26 cellular contexts compared by ENCODE assay signal in the genomic region with DNA sequence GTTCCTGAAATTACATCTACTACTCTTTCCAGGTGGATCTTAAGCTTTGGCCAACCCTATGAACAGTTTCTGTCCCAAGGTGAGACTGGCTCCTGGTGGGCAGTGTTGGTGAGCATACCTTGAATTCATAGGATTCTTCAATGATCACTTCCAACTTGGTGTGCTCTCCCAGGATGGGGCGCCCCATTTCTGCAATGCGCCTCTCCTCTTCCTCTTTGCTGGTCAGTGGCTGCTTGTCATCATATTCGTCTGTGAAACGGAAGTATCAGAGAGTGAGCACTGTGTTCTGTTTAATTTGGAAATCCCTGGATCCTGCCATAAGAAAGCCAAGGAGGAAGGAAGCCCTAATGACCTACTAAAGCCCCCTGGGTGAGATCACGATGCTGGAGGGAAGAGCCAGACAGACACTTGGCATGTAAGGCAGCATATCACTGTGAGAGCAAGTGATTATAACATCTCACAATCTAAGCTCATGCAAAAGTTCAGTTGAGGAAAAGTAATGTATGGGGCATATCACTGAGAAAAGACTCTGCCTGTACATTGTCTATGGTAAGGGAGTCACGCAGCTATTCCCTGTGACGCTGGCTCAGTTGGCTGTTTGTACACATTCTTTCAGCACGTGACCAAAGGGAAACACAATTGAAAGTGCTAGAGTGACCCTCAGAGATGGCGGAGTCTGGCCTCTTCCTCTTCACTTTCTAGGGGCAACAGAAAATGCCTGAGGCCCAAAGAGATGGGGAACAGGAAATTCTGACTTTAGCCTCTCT.
DNase-seq lines count a peak whose midpoint lies in the region; ATAC-seq, FAIRE-seq and TF ChIP-seq lines count a peak whose summit lies in the region.
"Had no signal": no experiment of that assay in that cellular context is flagged by ENCODE, and none has a peak within 500 bp of the region (broad histone marks: within the 10 kb centered on the region; RNA-seq: fewer than 3 reads in every experiment).

No MANE protein-coding gene starts in this region.

- peaks cover 35% of the 10 kb centered on the region for H3K36me3 Mint-ChIP-seq in nephron (ENCODE audit: low read depth)
- H3K36me3 Mint-ChIP-seq: naive B cell, T-cell had no signal

- H3K4me3 ChIP-seq in liver (ENCODE audit: low read depth in 1 of 3, low read length in 3 of 3) = no peak overlapping the region
- H3K4me3 ChIP-seq in HepG2 (replicated peaks in 1 of 3; ENCODE audit: insufficient read depth in 1 of 3, low read depth in 2 of 3, low read length in 3 of 3) = no peak overlapping the region
- no peak overlapping the region for H3K4me3 ChIP-seq in cardiac muscle cell
- no peak overlapping the region for H3K4me3 ChIP-seq in aorta (ENCODE audit: low read length in 2 of 2)
- H3K4me3 ChIP-seq in mesendoderm (ENCODE audit: low read length) = no peak overlapping the region
- H3K4me3 ChIP-seq in smooth muscle cell = no peak overlapping the region
- H3K4me3 ChIP-seq: BLaER1, pancreas, vagina had no signal

- POLR2A ChIA-PET in HepG2 (lab: Yijun Ruan, JAX) = no interaction called here

- no peak overlapping the region for H2BK15ac ChIP-seq in mesendoderm (replicated peaks; ENCODE audit: low read depth)

- H3K18ac ChIP-seq in mesendoderm (ENCODE audit: low read length) = no peak overlapping the region

- H2AFZ ChIP-seq in HepG2 (ENCODE audit: low read length) (no peak overlapping the region), smooth muscle cell (ENCODE audit: low read depth) (no peak overlapping the region)

- H3K79me1 ChIP-seq in mesendoderm (ENCODE audit: low read length) = no peaks in the 10 kb centered on the region

- DNase-seq in HepG2 (ENCODE audit: low spot score) (no peak), cardiac muscle cell (ENCODE audit: low read depth in 1 of 2, low spot score in 1 of 2) (peak in 1 of 2 donors; percentile 49), aorta (no peak), mesendoderm (no peak), hepatic stellate cell (ENCODE audit: low spot score) (no peak), smooth muscle cell (lab: John Stamatoyannopoulos, UW; ENCODE audit: unreplicated experiment) (no peak)
- DNase-seq: activated CD8-positive, alpha-beta T cell treated with anti-CD3 and anti-CD28 coated beads, Interleukin-2, amount 10 ng/mL, durations not matched to agents 7 days and 5 days; activated gamma-delta T cell treated with Interleukin-2 at 50 U/mL for 16 hours; amniotic stem cell; caudate nucleus; COR-L47; DMS79 treated with DMSO at 0.1 percent for 48 hours; mesenchymal stem cell; naive B cell; NCI-H1436 treated with DMSO at 0.1 percent for 48 hours; pancreas; SIG-M5; substantia nigra; T-cell had no signal

- in situ Hi-C loops in HepG2 (cut with HindIII; ENCODE audit: extremely low pct_ligation_motif_present, low pct_unique_long_range_greater_than_20kb) = no loop called here

- H3K4me2 ChIP-seq in HepG2 (ENCODE audit: low read depth, low read length) (no peak overlapping the region), mesendoderm (ENCODE audit: low read length) (no peak overlapping the region), smooth muscle cell (no peak overlapping the region)
- H3K4me2 ChIP-seq: BLaER1 had no signal

- WGBS in liver = 70% methylated on average over 9 of the region's 9 CpGs
- 19% methylated on average over 9 of the region's 9 CpGs for WGBS in HepG2 (ENCODE audit: low lambda C conversion rate)
- 40 to 41% methylated on average over 9 of the region's 9 CpGs for WGBS in aorta, 2 donors
- no CpG with 5 or more reads among the region's 9 CpGs for WGBS in mesendoderm (ENCODE audit: extremely low coverage, insufficient coverage, low lambda C conversion rate)
- WGBS in smooth muscle cell (ENCODE audit: low lambda C conversion rate) = 79% methylated on average over 9 of the region's 9 CpGs

- TF ChIP-seq EP300 in HepG2 (IDR thresholded peaks at IDR 0.05; ENCODE audit: low read depth in 2 of 2, low read length in 2 of 2) (no peak), HepG2 (CRISPR knock-in tag; IDR thresholded peaks at IDR 0.05; ENCODE audit: borderline replicate concordance) (no peak)

- H3K27me3 Mint-ChIP-seq in nephron (ENCODE audit: low read depth) = no peaks in the 10 kb centered on the region
- H3K27me3 Mint-ChIP-seq: naive B cell had no signal

- no peak overlapping the region for H2AK5ac ChIP-seq in mesendoderm (ENCODE audit: low read length)

- H3K4ac ChIP-seq in mesendoderm (ENCODE audit: low read depth, low read length) = no peak overlapping the region

- no TSS peak for BruUV-seq in HepG2 (replicated peaks; lab: Mats Ljungman, UMichigan)

- H3K56ac ChIP-seq in mesendoderm (ENCODE audit: low read length) = no peak overlapping the region

- TF ChIP-seq POLR2A in HepG2 (IDR thresholded peaks at IDR 0.05; ENCODE audit: insufficient read depth in 1 of 2, low read depth in 2 of 2, low read length in 2 of 2) = no peak

- no peak overlapping the region for H2BK120ac ChIP-seq in mesendoderm (ENCODE audit: low read depth, low read length)

- H3K9ac ChIP-seq in liver (ENCODE audit: low read depth in 1 of 2, low read length in 2 of 2) (no peak overlapping the region), HepG2 (ENCODE audit: insufficient read depth, low read depth, low read length) (no peak overlapping the region), mesendoderm (ENCODE audit: low read length) (no peak overlapping the region), smooth muscle cell (ENCODE audit: low read depth) (no peak overlapping the region)
- H3K9ac ChIP-seq: BLaER1 had no signal

- H3K27ac Mint-ChIP-seq in nephron = peak overlapping the region; percentile 63 to 66 (median 66)
- H3K27ac Mint-ChIP-seq: activated CD8-positive, alpha-beta T cell treated with anti-CD3 and anti-CD28 coated beads, Interleukin-2, amount 10 ng/mL, durations not matched to agents 7 days and 5 days; naive B cell; T-cell had no signal

- H3K4me3 Mint-ChIP-seq in nephron = no peak overlapping the region
- H3K4me3 Mint-ChIP-seq: activated CD8-positive, alpha-beta T cell treated with anti-CD3 and anti-CD28 coated beads, Interleukin-2, amount 10 ng/mL, durations not matched to agents 7 days and 5 days; T-cell had no signal

- H3K9me3 ChIP-seq in liver (ENCODE audit: control insufficient read depth in 4 of 4, low read length in 3 of 4) (no peaks in the 10 kb centered on the region), HepG2 (ENCODE audit: low read length) (no peaks in the 10 kb centered on the region), cardiac muscle cell (ENCODE audit: low read depth) (no peaks in the 10 kb centered on the region), aorta (ENCODE audit: control insufficient read depth, low read length) (no peaks in the 10 kb centered on the region), smooth muscle cell (replicated peaks; ENCODE audit: low read depth) (no peaks in the 10 kb centered on the region)
- H3K9me3 ChIP-seq: BLaER1, pancreas, vagina had no signal

- intact Hi-C loops in HepG2 (cut with micrococcal nuclease; ENCODE audit: unreplicated experiment) = no loop called here
- intact Hi-C loops in aorta (cut with DNase I) = no loop called here

- no peak for ATAC-seq in HepG2
- peak; percentile 65 for ATAC-seq in aorta (ENCODE audit: low FRiP score)
- ATAC-seq: activated CD4-positive, CD25-positive, alpha-beta regulatory T cell treated with anti-CD3 and anti-CD28 coated beads, Interleukin-2, amount 50 U/mL, for 24 hours; activated CD8-positive, alpha-beta T cell treated with anti-CD3 and anti-CD28 coated beads, Interleukin-2, amount 10 ng/mL, durations not matched to agents 7 days and 5 days; T-cell had no signal

- H4K8ac ChIP-seq in mesendoderm (ENCODE audit: low read depth, low read length) = no peak overlapping the region

- H3K4me1 ChIP-seq in liver (ENCODE audit: control insufficient read depth in 4 of 4, insufficient read depth in 4 of 4, low read length in 3 of 4) (no peaks in the 10 kb centered on the region), HepG2 (ENCODE audit: insufficient read depth, low read length) (no peaks in the 10 kb centered on the region), cardiac muscle cell (ENCODE audit: low read depth) (no peaks in the 10 kb centered on the region), aorta (ENCODE audit: control insufficient read depth in 1 of 2, insufficient read depth in 2 of 2, low read length in 2 of 2) (peaks cover 2 to 4% of the 10 kb centered on the region in 2 donors), mesendoderm (ENCODE audit: control insufficient read depth, low read depth, low read length) (no peaks in the 10 kb centered on the region), smooth muscle cell (ENCODE audit: low read depth) (no peaks in the 10 kb centered on the region)
- H3K4me1 ChIP-seq: BLaER1, pancreas, vagina had no signal

- no peak for FAIRE-seq in HepG2 (lab: Jason Lieb, UNC)
- FAIRE-seq: GM12891, islet of Langerhans, pancreas had no signal

- TF ChIP-seq RAD21 in liver (IDR thresholded peaks at IDR 0.05) (no peak), HepG2 (CRISPR knock-in tag; IDR thresholded peaks at IDR 0.05) (no peak)

- H4K20me1 ChIP-seq in HepG2 (ENCODE audit: insufficient read depth, low read length) = no peaks in the 10 kb centered on the region
- no peaks in the 10 kb centered on the region for H4K20me1 ChIP-seq in smooth muscle cell (ENCODE audit: low read depth)
- H4K20me1 ChIP-seq: BLaER1 had no signal

- H2BK5ac ChIP-seq in mesendoderm (ENCODE audit: low read length) = no peak overlapping the region

- H3K36me3 ChIP-seq in liver (ENCODE audit: control insufficient read depth in 4 of 4, insufficient read depth in 3 of 4, low read depth in 1 of 4, low read length in 3 of 4) = no peaks in the 10 kb centered on the region
- H3K36me3 ChIP-seq in HepG2 (replicated peaks in 1 of 2; ENCODE audit: control insufficient read depth in 1 of 2, insufficient read depth in 2 of 2, low read length in 2 of 2) = no peaks in the 10 kb centered on the region
- H3K36me3 ChIP-seq in cardiac muscle cell = peaks cover 74% of the 10 kb centered on the region
- no peaks in the 10 kb centered on the region for H3K36me3 ChIP-seq in aorta (ENCODE audit: control insufficient read depth in 1 of 2, insufficient read depth in 2 of 2, low read length in 1 of 2)
- H3K36me3 ChIP-seq in mesendoderm (ENCODE audit: control insufficient read depth, insufficient read depth, low read length) = no peaks in the 10 kb centered on the region
- H3K36me3 ChIP-seq in smooth muscle cell (ENCODE audit: low read depth) = no peaks in the 10 kb centered on the region
- H3K36me3 ChIP-seq: pancreas, vagina had no signal

- H3K27me3 ChIP-seq in liver (ENCODE audit: control insufficient read depth in 4 of 4, insufficient read depth in 4 of 4, low read length in 3 of 4) (no peaks in the 10 kb centered on the region), HepG2 (ENCODE audit: control insufficient read depth in 1 of 2, insufficient read depth in 2 of 2, low read length in 2 of 2) (0 out of 5 replicates have a peak, but pooled peaks cover 0 to 3% of the 10 kb centered on the region in 2 experiments), cardiac muscle cell (no peaks in the 10 kb centered on the region), aorta (ENCODE audit: control insufficient read depth in 1 of 2, insufficient read depth in 2 of 2, low read length in 1 of 2) (no peaks in the 10 kb centered on the region), mesendoderm (ENCODE audit: insufficient read depth, low read length, poor library complexity) (no peaks in the 10 kb centered on the region), smooth muscle cell (ENCODE audit: low read depth) (no peaks in the 10 kb centered on the region)
- H3K27me3 ChIP-seq: BLaER1, pancreas, vagina had no signal

- H3K9me3 Mint-ChIP-seq in nephron = no peaks in the 10 kb centered on the region
- H3K9me3 Mint-ChIP-seq: naive B cell had no signal

- TF ChIP-seq CTCF in liver (IDR thresholded peaks at IDR 0.05; ENCODE audit: low read depth, low read length, missing input control) = no peak
- no peak for TF ChIP-seq CTCF in HepG2 (CRISPR knock-in tag; IDR thresholded peaks at IDR 0.05)
- TF ChIP-seq CTCF in cardiac muscle cell (IDR thresholded peaks at IDR 0.05; ENCODE audit: low read depth, low read length) = no peak
- TF ChIP-seq CTCF in nephron (IDR thresholded peaks at IDR 0.05; ENCODE audit: unreplicated experiment in 3 of 3) = no peak
- TF ChIP-seq CTCF in smooth muscle cell (IDR thresholded peaks at IDR 0.05; ENCODE audit: borderline replicate concordance, insufficient read depth, poor library complexity, severe bottlenecking) = no peak

- H3K27ac ChIP-seq in liver (ENCODE audit: low read depth in 1 of 2, low read length in 2 of 2) (peak overlapping the region in 1 of 2 donors; percentile 1), HepG2 (ENCODE audit: extremely low read length, insufficient read depth, low read length) (no peak overlapping the region), cardiac muscle cell (peak overlapping the region; percentile 58), aorta (ENCODE audit: low read depth in 1 of 2, low read length in 2 of 2) (no peak overlapping the region), mesendoderm (ENCODE audit: low read depth, low read length) (no peak overlapping the region), smooth muscle cell (ENCODE audit: low read depth) (no peak overlapping the region)
- H3K27ac ChIP-seq: BLaER1, pancreas, vagina had no signal

- CTCF ChIA-PET in HepG2 (lab: Yijun Ruan, JAX; ENCODE audit: low intra/inter-chr PET ratio, low total read pairs) = no interaction called here

- H4K5ac ChIP-seq in mesendoderm (ENCODE audit: low read length) = no peak overlapping the region

- H3K4me1 Mint-ChIP-seq in nephron = peaks cover 22% of the 10 kb centered on the region
- H3K4me1 Mint-ChIP-seq: naive B cell, T-cell had no signal

- H3K79me2 ChIP-seq in HepG2 (ENCODE audit: insufficient read depth, low read length) = no peaks in the 10 kb centered on the region
- H3K79me2 ChIP-seq in mesendoderm (ENCODE audit: control insufficient read depth, insufficient read depth, low read length) = no peaks in the 10 kb centered on the region
- no peaks in the 10 kb centered on the region for H3K79me2 ChIP-seq in smooth muscle cell (ENCODE audit: low read depth)

- no peaks in the 10 kb centered on the region for H3F3A ChIP-seq in smooth muscle cell (ENCODE audit: low read depth)

- no peak overlapping the region for H3K23ac ChIP-seq in mesendoderm (ENCODE audit: low read length)
